Comparison of ENCODE assay signal across 18 cellular contexts in the genomic region with DNA sequence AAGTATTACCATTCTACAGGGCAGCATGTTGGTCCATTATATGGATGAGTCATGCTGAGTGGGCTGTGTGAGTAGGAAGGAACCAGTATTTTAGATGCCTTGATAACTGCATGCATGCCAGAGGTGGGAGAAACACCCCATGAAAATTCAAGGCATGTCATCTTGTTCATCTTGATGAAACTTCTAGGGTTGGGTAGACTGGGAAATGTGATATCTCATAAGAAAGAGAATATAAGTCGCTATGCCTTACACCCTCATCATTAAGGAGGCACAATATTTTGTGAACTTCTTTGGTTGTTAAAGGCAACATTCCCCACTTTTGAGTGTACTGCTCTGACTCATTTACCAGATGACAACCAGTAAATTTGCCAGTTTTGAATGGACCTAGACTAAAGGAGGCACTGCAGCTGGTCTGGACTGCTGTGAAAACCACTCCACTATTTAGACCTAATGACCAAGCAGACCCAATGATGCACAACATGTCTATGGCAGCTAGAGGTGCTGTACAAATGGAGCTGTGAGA. TPM values are rescaled to one million over a fixed set of nuclear protein-coding genes. Genes with fewer than 3 reads are reported as not detected.
DNase-seq lines count a peak whose midpoint lies in the region; ATAC-seq lines count a peak whose summit lies in the region.
"Had no signal": no experiment of that assay in that cellular context is flagged by ENCODE, and none has a peak within 500 bp of the region (broad histone marks: within the 10 kb centered on the region; RNA-seq: fewer than 3 reads in every experiment).

No MANE protein-coding gene starts in this region.

- ATAC-seq in GM21360 (IDR thresholded peaks at IDR 0.05; ENCODE audit: unreplicated experiment) = no peak
- ATAC-seq in left ventricle myocardium superior = no peak
- ATAC-seq in GM18873 (IDR thresholded peaks at IDR 0.05; ENCODE audit: low FRiP score, unreplicated experiment) = no peak
- ATAC-seq: activated T-helper 17 cell treated with anti-CD3 and anti-CD28 coated beads, Interleukin-2, amount 50 U/mL, for 72 hours; gastroesophageal sphincter; left lobe of liver had no signal

- intact Hi-C loops in left ventricle myocardium superior (cut with micrococcal nuclease) = no loop called here

- no peaks in the 10 kb centered on the region for H3K27me3 ChIP-seq in skeletal muscle satellite cell (ENCODE audit: control insufficient read depth, insufficient read depth, low read length)
- H3K27me3 ChIP-seq: gastroesophageal sphincter, tibial nerve had no signal

- DNase-seq in T-helper 2 cell treated with Interferon-gamma antibody and Interleukin-4, amounts not matched to agents 5 μg/mL and 100 μg/mL, for 36 hours (ENCODE audit: low spot score) = peak; percentile 17
- DNase-seq in T-helper 2 cell (no peak), RKO (ENCODE audit: low spot score) (peak; percentile 34), fibroblast of gingiva (ENCODE audit: low read depth) (peak; percentile 30), left ventricle myocardium superior (no peak)
- DNase-seq: caudate nucleus, H7, NCI-H2029, spleen, T-helper 1 cell had no signal

- no peak overlapping the region for H3K27ac Mint-ChIP-seq in T-helper 2 cell treated with Interferon-gamma antibody and Interleukin-4, amounts not matched to agents 5 μg/mL and 100 μg/mL, for 36 hours
- H3K27ac Mint-ChIP-seq: activated T-helper 17 cell treated with anti-CD3 and anti-CD28 coated beads, Interleukin-2, amount 50 U/mL, for 72 hours had no signal

- H3K9ac ChIP-seq in skeletal muscle satellite cell (ENCODE audit: low read depth, low read length) = no peak overlapping the region

- H3K9me3 ChIP-seq in skeletal muscle satellite cell (replicated peaks; ENCODE audit: low read length) = no peaks in the 10 kb centered on the region
- H3K9me3 ChIP-seq: gastroesophageal sphincter, spleen, tibial nerve had no signal

- no peak overlapping the region for H3K4me3 Mint-ChIP-seq in T-helper 2 cell treated with Interferon-gamma antibody and Interleukin-4, amounts not matched to agents 5 μg/mL and 100 μg/mL, for 36 hours
- H3K4me3 Mint-ChIP-seq: activated T-helper 17 cell treated with anti-CD3 and anti-CD28 coated beads, Interleukin-2, amount 50 U/mL, for 72 hours; neural crest cell had no signal

- H3K9me3 Mint-ChIP-seq in T-helper 2 cell treated with Interferon-gamma antibody and Interleukin-4, amounts not matched to agents 5 μg/mL and 100 μg/mL, for 36 hours = no peaks in the 10 kb centered on the region
- H3K9me3 Mint-ChIP-seq: activated T-helper 17 cell treated with anti-CD3 and anti-CD28 coated beads, Interleukin-2, amount 50 U/mL, for 72 hours; neural crest cell had no signal

- H3K4me3 ChIP-seq in skeletal muscle satellite cell (ENCODE audit: low read length) = no peak overlapping the region
- H3K4me3 ChIP-seq: gastroesophageal sphincter, spleen, tibial nerve had no signal

- H3K4me1 Mint-ChIP-seq in T-helper 2 cell treated with Interferon-gamma antibody and Interleukin-4, amounts not matched to agents 5 μg/mL and 100 μg/mL, for 36 hours (ENCODE audit: low read depth) = no peaks in the 10 kb centered on the region
- H3K4me1 Mint-ChIP-seq: neural crest cell had no signal

- peak overlapping the region; percentile 38 for H3K4me2 ChIP-seq in skeletal muscle satellite cell (ENCODE audit: low read length)

- H3K27me3 Mint-ChIP-seq in T-helper 2 cell treated with Interferon-gamma antibody and Interleukin-4, amounts not matched to agents 5 μg/mL and 100 μg/mL, for 36 hours (ENCODE audit: low read depth) = peaks cover 10% of the 10 kb centered on the region
- H3K27me3 Mint-ChIP-seq: activated T-helper 17 cell treated with anti-CD3 and anti-CD28 coated beads, Interleukin-2, amount 50 U/mL, for 72 hours had no signal

- H3K36me3 ChIP-seq in skeletal muscle satellite cell (ENCODE audit: insufficient read depth, low read length) = no peaks in the 10 kb centered on the region
- H3K36me3 ChIP-seq: gastroesophageal sphincter, spleen, tibial nerve had no signal

- H3K4me1 ChIP-seq in skeletal muscle satellite cell (ENCODE audit: control insufficient read depth, insufficient read depth, low read length) = peaks cover 33% of the 10 kb centered on the region
- H3K4me1 ChIP-seq: gastroesophageal sphincter, spleen, tibial nerve had no signal

- no peaks in the 10 kb centered on the region for H3K36me3 Mint-ChIP-seq in T-helper 2 cell treated with Interferon-gamma antibody and Interleukin-4, amounts not matched to agents 5 μg/mL and 100 μg/mL, for 36 hours (ENCODE audit: low read depth)

RNA-seq across cellular contexts. Expression of a gene that starts 48.0 kb away (rescaled TPM):
- total RNA-seq in skeletal muscle satellite cell (2012; rRNA removed) = 0.25 and 0.44 TPM in 2 replicates
- total RNA-seq in left ventricle myocardium superior = not detected
- total RNA-seq: H7, left lobe of liver had no signal

Comparison
In these comparisons a context has a peak if more than half of its experiments do, and no peak if none do; other contexts are left out.
1. DNase-seq: peak in T-helper 2 cell treated with Interferon-gamma antibody and Interleukin-4, amounts not matched to agents 5 μg/mL and 100 μg/mL, for 36 hours (single experiment), RKO (single experiment) and fibroblast of gingiva (single experiment); none in T-helper 2 cell (0 of 5) and left ventricle myocardium superior (single experiment).